ENCODE assay signal across 4 cellular contexts in genomic region chr4:78510108-78510507, GRCh38. TPM values are rescaled to one million over a fixed set of nuclear protein-coding genes. Genes with fewer than 3 reads are reported as not detected.
"Had no signal": no experiment of that assay in that cellular context is flagged by ENCODE, and none has a peak within 500 bp of the region (broad histone marks: within the 10 kb centered on the region; RNA-seq: fewer than 3 reads in every experiment).

No MANE protein-coding gene starts in this region.

- DNase-seq: GDM1, GF-D8 had no signal

- H3K4me3 ChIP-seq: GM12878 had no signal

- ATAC-seq: GM12878 had no signal

RNA-seq across cellular contexts. Expression of gene ANXA3, which starts 41.5 kb away (rescaled TPM):
- total RNA-seq: G401 had no signal
